19 cellular contexts compared by ENCODE assay signal in the genomic region with DNA sequence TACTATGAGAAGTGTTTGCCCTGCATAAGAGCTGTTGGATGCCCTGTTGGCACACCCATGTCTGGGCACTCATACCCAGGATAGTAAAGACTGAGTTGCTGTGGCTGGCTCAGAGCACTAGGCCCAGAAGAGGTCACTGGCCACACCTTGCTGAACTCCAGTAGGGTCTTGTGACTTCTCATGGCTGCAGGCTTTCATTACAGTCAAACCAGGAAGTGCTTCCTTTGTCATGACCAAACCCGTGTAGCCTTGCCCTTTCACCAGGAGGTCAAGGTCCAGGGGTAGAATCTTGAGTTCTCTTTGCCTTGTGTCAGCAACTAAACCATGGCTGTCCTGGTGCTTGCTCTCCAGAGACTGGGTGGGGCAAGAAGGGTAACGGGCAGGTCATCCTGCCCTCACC. TPM values are rescaled to one million over a fixed set of nuclear protein-coding genes. Genes with fewer than 3 reads are reported as not detected.
A peak's percentile ranks its signal among the peaks of the same experiment; 100 is the strongest.
DNase-seq lines count a peak whose midpoint lies in the region; ATAC-seq, FAIRE-seq and TF ChIP-seq lines count a peak whose summit lies in the region.
"Had no signal": no experiment of that assay in that cellular context is flagged by ENCODE, and none has a peak within 500 bp of the region (broad histone marks: within the 10 kb centered on the region; RNA-seq: fewer than 3 reads in every experiment).

No MANE protein-coding gene starts in this region.

- H3K9me3 Mint-ChIP-seq in activated naive CD8-positive, alpha-beta T cell treated with anti-CD3 and anti-CD28 coated beads, Interleukin-2, amount 10 ng/mL, durations not matched to agents 7 days and 5 days, result peaks cover 2% of the 10 kb centered on the region
- H3K9me3 Mint-ChIP-seq in activated naive CD8-positive, alpha-beta T cell treated with anti-CD3 and anti-CD28 coated beads, Interleukin-2, amount 50 U/mL, for 24 hours, result no peaks in the 10 kb centered on the region
- H3K9me3 Mint-ChIP-seq: CD4-positive, CD25-positive, alpha-beta regulatory T cell; IgD-negative memory B cell had no signal

- peaks cover 8% of the 10 kb centered on the region for H3K36me3 Mint-ChIP-seq in activated naive CD8-positive, alpha-beta T cell treated with anti-CD3 and anti-CD28 coated beads, Interleukin-2, amount 10 ng/mL, durations not matched to agents 7 days and 5 days
- H3K36me3 Mint-ChIP-seq in activated naive CD8-positive, alpha-beta T cell treated with anti-CD3 and anti-CD28 coated beads, Interleukin-2, amount 50 U/mL, for 24 hours (ENCODE audit: low read depth), result no peaks in the 10 kb centered on the region
- H3K36me3 Mint-ChIP-seq: CD4-positive, CD25-positive, alpha-beta regulatory T cell had no signal

- TF ChIP-seq POLR2A in right lobe of liver (IDR thresholded peaks at IDR 0.05), result no peak

- H3K4me1 Mint-ChIP-seq in activated naive CD8-positive, alpha-beta T cell treated with anti-CD3 and anti-CD28 coated beads, Interleukin-2, amount 10 ng/mL, durations not matched to agents 7 days and 5 days, result peaks cover 6% of the 10 kb centered on the region
- H3K4me1 Mint-ChIP-seq in activated naive CD8-positive, alpha-beta T cell treated with anti-CD3 and anti-CD28 coated beads, Interleukin-2, amount 50 U/mL, for 24 hours, result peaks cover 11% of the 10 kb centered on the region

- H3K79me2 ChIP-seq in OCI-LY7 (ENCODE audit: insufficient read depth, low read depth, low read length), result no peaks in the 10 kb centered on the region

- H3K4me3 ChIP-seq in OCI-LY7 (ENCODE audit: low read depth, low read length, poor library complexity, severe bottlenecking) (no peak overlapping the region), right lobe of liver (no peak overlapping the region)

- no peak overlapping the region for H3K27ac Mint-ChIP-seq in activated naive CD8-positive, alpha-beta T cell treated with anti-CD3 and anti-CD28 coated beads, Interleukin-2, amount 10 ng/mL, durations not matched to agents 7 days and 5 days
- H3K27ac Mint-ChIP-seq in activated naive CD8-positive, alpha-beta T cell treated with anti-CD3 and anti-CD28 coated beads, Interleukin-2, amount 50 U/mL, for 24 hours, result no peak overlapping the region
- H3K27ac Mint-ChIP-seq: CD4-positive, CD25-positive, alpha-beta regulatory T cell; H9 had no signal

- no peak for DNase-seq in activated naive CD8-positive, alpha-beta T cell treated with anti-CD3 and anti-CD28 coated beads, Interleukin-2, amount 10 ng/mL, durations not matched to agents 7 days and 5 days
- no peak for DNase-seq in activated naive CD8-positive, alpha-beta T cell treated with anti-CD3 and anti-CD28 coated beads, Interleukin-2, amount 50 U/mL, for 24 hours
- peak; percentile 6 for DNase-seq in OCI-LY7 (ENCODE audit: low spot score)
- DNase-seq in right lobe of liver, result peak in 1 of 3 donors; percentile 43
- no peak for DNase-seq in NCI-H82 treated with DMSO at 0.1 percent for 48 hours (lab: John Stamatoyannopoulos, UW; ENCODE audit: unreplicated experiment)
- DNase-seq in D721Med (ENCODE audit: insufficient read length, low spot score), result no peak
- DNase-seq in pons (ENCODE audit: low spot score), result no peak
- DNase-seq in SHP77 (lab: John Stamatoyannopoulos, UW), result no peak
- DNase-seq: activated CD4-positive, alpha-beta T cell treated with anti-CD3 and anti-CD28 coated beads for 4 hours; activated gamma-delta T cell treated with Interleukin-2 at 50 U/mL for 16 hours; amygdala; CD4-positive, CD25-positive, alpha-beta regulatory T cell; DMS79; H9; midbrain; NCI-H187; stimulated activated CD4-positive, alpha-beta T cell treated with anti-CD3 and anti-CD28 coated beads, Interleukin-12 subunit alpha, Interleukin-12 subunit beta, amount 100 ng/mL, for 4 hours had no signal

- POLR2A ChIA-PET in activated naive CD8-positive, alpha-beta T cell treated with anti-CD3 and anti-CD28 coated beads, Interleukin-2, amount 10 ng/mL, durations not matched to agents 7 days and 5 days (lab: Charles Lee), result no interaction called here
- POLR2A ChIA-PET in OCI-LY7 (lab: Charles Lee), result interaction anchor here (0.6 kb wide), 1 partner anchor 249 kb away, joined by 3 read pairs; no protein-coding TSS in a partner anchor

- H3K9me3 ChIP-seq in OCI-LY7 (ENCODE audit: low read length) (no peaks in the 10 kb centered on the region), right lobe of liver (no peaks in the 10 kb centered on the region)

- no peaks in the 10 kb centered on the region for H3K9me2 ChIP-seq in OCI-LY7 (ENCODE audit: insufficient read depth, low read length)

- WGBS in right lobe of liver (ENCODE audit: insufficient coverage, low coverage, low lambda C conversion rate, missing lambda C conversion rate), result 100% methylated on average over 1 of the region's 2 CpGs

- peak; percentile 39 for ATAC-seq in activated naive CD8-positive, alpha-beta T cell treated with anti-CD3 and anti-CD28 coated beads, Interleukin-2, amount 10 ng/mL, durations not matched to agents 7 days and 5 days (ENCODE audit: low read depth)
- ATAC-seq in activated naive CD8-positive, alpha-beta T cell treated with anti-CD3 and anti-CD28 coated beads, Interleukin-2, amount 50 U/mL, for 24 hours, result no peak
- peak; percentile 7 to 40 (median 17) for ATAC-seq in right lobe of liver

- BruUV-seq in OCI-LY7 (replicated peaks; lab: Mats Ljungman, UMichigan), result no TSS peak

- CTCF ChIA-PET in OCI-LY7 (lab: Charles Lee; ENCODE audit: unreplicated experiment), result no interaction called here

- H3K4me2 ChIP-seq in OCI-LY7 (ENCODE audit: low read length), result no peak overlapping the region

- H3K27ac ChIP-seq in OCI-LY7 (ENCODE audit: low read depth, low read length, poor library complexity, severe bottlenecking), result no peak overlapping the region
- no peak overlapping the region for H3K27ac ChIP-seq in right lobe of liver

- no peak overlapping the region for H3K4me3 Mint-ChIP-seq in activated naive CD8-positive, alpha-beta T cell treated with anti-CD3 and anti-CD28 coated beads, Interleukin-2, amount 10 ng/mL, durations not matched to agents 7 days and 5 days
- no peak overlapping the region for H3K4me3 Mint-ChIP-seq in activated naive CD8-positive, alpha-beta T cell treated with anti-CD3 and anti-CD28 coated beads, Interleukin-2, amount 50 U/mL, for 24 hours
- H3K4me3 Mint-ChIP-seq: CD4-positive, CD25-positive, alpha-beta regulatory T cell; H9 had no signal

- FAIRE-seq in D721Med (lab: Jason Lieb, UNC), result no peak
- FAIRE-seq: frontal cortex had no signal

- TF ChIP-seq CTCF in OCI-LY7 (conservative IDR thresholded peaks at IDR 0.05; ENCODE audit: low read length), result no peak
- no peak for TF ChIP-seq CTCF in right lobe of liver (IDR thresholded peaks at IDR 0.05)
- TF ChIP-seq CTCF in D721Med (IDR thresholded peaks at IDR 0.05; ENCODE audit: insufficient read depth, missing control alignments), result no peak

- H3K27me3 ChIP-seq in right lobe of liver, result no peaks in the 10 kb centered on the region

- H4K20me1 ChIP-seq in OCI-LY7 (ENCODE audit: insufficient read depth, low read length), result no peaks in the 10 kb centered on the region

- H3K4me1 ChIP-seq in OCI-LY7 (ENCODE audit: insufficient read depth, low read length, poor library complexity, severe bottlenecking) (no peaks in the 10 kb centered on the region), right lobe of liver (peaks cover 0 to 13% (median 0%) of the 10 kb centered on the region in 4 donors)

- H3K36me3 ChIP-seq in OCI-LY7 (ENCODE audit: insufficient read depth, low read length) (no peaks in the 10 kb centered on the region), right lobe of liver (no peaks in the 10 kb centered on the region)

- H2AFZ ChIP-seq in OCI-LY7 (ENCODE audit: low read length), result 0 out of 2 replicates have a peak overlapping the region, but pooled peaks have one; percentile 3

- intact Hi-C loops in OCI-LY7 (cut with micrococcal nuclease; ENCODE audit: unreplicated experiment), result no loop called here
- intact Hi-C loops in right lobe of liver (cut with DNase I), result no loop called here

- H3K27me3 Mint-ChIP-seq in activated naive CD8-positive, alpha-beta T cell treated with anti-CD3 and anti-CD28 coated beads, Interleukin-2, amount 10 ng/mL, durations not matched to agents 7 days and 5 days, result peaks cover 2% of the 10 kb centered on the region
- H3K27me3 Mint-ChIP-seq in activated naive CD8-positive, alpha-beta T cell treated with anti-CD3 and anti-CD28 coated beads, Interleukin-2, amount 50 U/mL, for 24 hours, result no peaks in the 10 kb centered on the region
- H3K27me3 Mint-ChIP-seq: CD4-positive, CD25-positive, alpha-beta regulatory T cell; IgD-negative memory B cell had no signal

RNA-seq across cellular contexts. Expression of a gene that starts 49.5 kb away (rescaled TPM):
- total RNA-seq in activated naive CD8-positive, alpha-beta T cell treated with anti-CD3 and anti-CD28 coated beads, Interleukin-2, amount 10 ng/mL, durations not matched to agents 7 days and 5 days, result 100 to 1,000 TPM; 250 to 252 TPM
- total RNA-seq in OCI-LY7 (2014; rRNA removed; shearing (Covaris generic)), result 36.9 and 48.7 TPM in 2 replicates
- total RNA-seq in OCI-LY7 (2022) (107 and 115 TPM in 2 replicates), right lobe of liver (100 to 1,000 TPM; 113 to 173 (median 150) TPM)
